8 cellular contexts compared by ENCODE assay signal in genomic region chr2:102005989-102006885, GRCh38. TPM values are rescaled to one million over a fixed set of nuclear protein-coding genes. Genes with fewer than 3 reads are reported as not detected.
DNase-seq lines count a peak whose midpoint lies in the region; ATAC-seq and TF ChIP-seq lines count a peak whose summit lies in the region.

No MANE protein-coding gene starts in this region.

- no peaks in the 10 kb centered on the region for H3K9me2 ChIP-seq in Loucy (replicated peaks; ENCODE audit: low read depth, low read length)

- TF ChIP-seq CTCF in Loucy (conservative IDR thresholded peaks at IDR 0.05; ENCODE audit: low read length) (peak; percentile 89), heart right ventricle (IDR thresholded peaks at IDR 0.05) (peak; percentile 36 to 77 (median 68)), sigmoid colon (IDR thresholded peaks at IDR 0.05) (peak in 3 of 4 experiments; percentile 33 to 44 (median 38))

- H3K9me3 ChIP-seq in Loucy (ENCODE audit: insufficient read depth, low read depth, low read length), result no peaks in the 10 kb centered on the region
- no peaks in the 10 kb centered on the region for H3K9me3 ChIP-seq in heart right ventricle
- H3K9me3 ChIP-seq in sigmoid colon, result no peaks in the 10 kb centered on the region

- peak; percentile 67 for ATAC-seq in GM18505 (IDR thresholded peaks at IDR 0.05; ENCODE audit: unreplicated experiment)
- ATAC-seq in heart right ventricle, result peak; percentile 39 to 82 (median 72)
- ATAC-seq in HG02610 (IDR thresholded peaks at IDR 0.05; ENCODE audit: unreplicated experiment), result no peak
- ATAC-seq in HG02870 (IDR thresholded peaks at IDR 0.05; ENCODE audit: unreplicated experiment), result no peak

- H3K79me2 ChIP-seq in Loucy (ENCODE audit: insufficient read depth, low read length), result no peaks in the 10 kb centered on the region

- no peak for TF ChIP-seq EP300 in sigmoid colon (IDR thresholded peaks at IDR 0.05)

- H3K27me3 ChIP-seq in Loucy (ENCODE audit: insufficient read depth, low read length, poor library complexity, severe bottlenecking), result no peaks in the 10 kb centered on the region
- no peaks in the 10 kb centered on the region for H3K27me3 ChIP-seq in heart right ventricle
- no peaks in the 10 kb centered on the region for H3K27me3 ChIP-seq in sigmoid colon

- no peaks in the 10 kb centered on the region for H3K36me3 ChIP-seq in Loucy (ENCODE audit: insufficient read depth, low read length)
- no peaks in the 10 kb centered on the region for H3K36me3 ChIP-seq in heart right ventricle
- no peaks in the 10 kb centered on the region for H3K36me3 ChIP-seq in sigmoid colon

- H3K4me3 ChIP-seq in Loucy (ENCODE audit: low read length, poor library complexity, severe bottlenecking), result no peak overlapping the region
- no peak overlapping the region for H3K4me3 ChIP-seq in heart right ventricle
- no peak overlapping the region for H3K4me3 ChIP-seq in sigmoid colon

- H2AFZ ChIP-seq in Loucy (ENCODE audit: low read length), result peak overlapping the region; percentile 39; the same call in 1 of the 2 replicates

- intact Hi-C loops in heart right ventricle (cut with DNase I), result loop anchor here in 5 of 10 donors (5.0 to 10.0 kb wide), 4 partner anchors 349 to 439 kb away; partner anchors contain the start of gene IL18R1 (in 2 of the 5)
- intact Hi-C loops in sigmoid colon (cut with DNase I), result no loop called here

- DNase-seq in AG20443 (ENCODE audit: low spot score), result peak; percentile 77
- peak; percentile 36 to 54 for DNase-seq in activated CD4-positive, alpha-beta T cell treated with anti-CD3 and anti-CD28 coated beads, Interleukin-2, amount 50 U/mL, for 48 hours
- peak in 1 of 2 donors; percentile 51 for DNase-seq in heart right ventricle
- DNase-seq in sigmoid colon, result no peak

- no peak for TF ChIP-seq POLR2A in GM18505 (IDR thresholded peaks at IDR 0.05; ENCODE audit: borderline replicate concordance, extremely low read depth, insufficient read depth, insufficient read length)
- TF ChIP-seq POLR2A in sigmoid colon (IDR thresholded peaks at IDR 0.05), result no peak

- H3K9ac ChIP-seq in Loucy (ENCODE audit: low read depth, low read length, poor library complexity, severe bottlenecking), result no peak overlapping the region

- WGBS in heart right ventricle, 2 donors, result 59 to 65% methylated on average over 15 of the region's 15 CpGs
- WGBS in sigmoid colon, 2 donors, result 64 to 66% methylated on average over 15 of the region's 15 CpGs

- H3F3A ChIP-seq in Loucy (ENCODE audit: low read depth), result no peaks in the 10 kb centered on the region

- peak overlapping the region in 1 of 10 donors; percentile 15 for H3K27ac ChIP-seq in heart right ventricle
- H3K27ac ChIP-seq in sigmoid colon, result no peak overlapping the region

- no peaks in the 10 kb centered on the region for H3K4me1 ChIP-seq in Loucy (ENCODE audit: insufficient read depth, low read length, poor library complexity, severe bottlenecking)
- peaks cover 0 to 39% (median 4%) of the 10 kb centered on the region in 9 donors for H3K4me1 ChIP-seq in heart right ventricle
- H3K4me1 ChIP-seq in sigmoid colon, result peaks cover 0 to 3% (median 0%) of the 10 kb centered on the region in 4 donors

- H4K20me1 ChIP-seq in Loucy (ENCODE audit: insufficient read depth, low read length, poor library complexity, severe bottlenecking), result no peaks in the 10 kb centered on the region

- no peak overlapping the region for H3K4me2 ChIP-seq in Loucy (ENCODE audit: low read depth, low read length, poor library complexity, severe bottlenecking)

RNA-seq across cellular contexts. Expression of gene IL1R2, which starts 14.5 kb away (rescaled TPM):
- total RNA-seq in heart right ventricle (1 to 10 TPM in 4 of 10 donors, under 1 TPM in 4, not detected in 2; 0.34 to 3.0 (median 0.80) TPM), sigmoid colon (10 to 100 TPM in 2 of 4 donors, 1 to 10 TPM in 2; 3.0 to 15.9 (median 8.6) TPM)
- polyA plus RNA-seq in heart right ventricle (1 to 10 TPM; 1.9 to 9.4 TPM), sigmoid colon (10 to 100 TPM; 21.6 to 26.4 (median 24.6) TPM)

Comparison
In these comparisons a context has a peak if more than half of its experiments do, and no peak if none do; other contexts are left out.
1. ATAC-seq: peak in GM18505 (single experiment) and heart right ventricle (8 of 8); none in HG02610 (single experiment) and HG02870 (single experiment).
2. CTCF ChIP-seq: peak in every context shown above with its lines; median percentile 89 in Loucy; 68 in heart right ventricle; 38 in sigmoid colon.